In the genomic region with DNA sequence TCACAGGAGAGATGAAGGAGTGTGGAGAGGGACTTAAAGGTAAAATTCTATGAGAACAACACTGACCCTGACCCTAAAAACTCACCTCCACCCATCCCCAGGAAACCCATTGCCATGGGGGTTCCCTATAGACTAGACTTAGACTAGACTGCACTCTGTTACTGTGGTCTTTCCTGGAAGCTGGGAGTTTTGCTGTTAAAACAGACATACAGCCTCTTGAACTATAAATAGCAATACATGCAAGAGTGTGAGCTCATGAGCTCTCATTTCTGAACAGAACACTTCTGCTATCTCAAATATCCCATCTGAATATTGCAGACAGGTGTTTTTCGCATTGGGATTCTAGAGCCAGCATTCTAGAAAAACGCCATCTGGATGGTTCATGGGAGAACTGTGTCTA, we compare ENCODE assay signal across 1 cellular context.
TF ChIP-seq lines count a peak whose summit lies in the region.

No MANE protein-coding gene starts in this region.

TF ChIP-seq in GM12878, 131 proteins besides CTCF, POLR2A, EP300 and RAD21 (continued from another document and continues in another):
- TF ChIP-seq, protein P1, sequence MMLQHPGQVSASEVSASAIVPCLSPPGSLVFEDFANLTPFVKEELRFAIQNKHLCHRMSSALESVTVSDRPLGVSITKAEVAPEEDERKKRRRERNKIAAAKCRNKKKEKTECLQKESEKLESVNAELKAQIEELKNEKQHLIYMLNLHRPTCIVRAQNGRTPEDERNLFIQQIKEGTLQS (IDR thresholded peaks at IDR 0.05; ENCODE audit: borderline replicate concordance, extremely low read depth, low read depth, low read length), result no peak
- no peak for TF ChIP-seq PAX8 (IDR thresholded peaks at IDR 0.05)
- no peak for TF ChIP-seq NR2C2 (IDR thresholded peaks at IDR 0.05; ENCODE audit: borderline replicate concordance, control insufficient read depth, insufficient read length, low read depth)
- TF ChIP-seq, protein P2, sequence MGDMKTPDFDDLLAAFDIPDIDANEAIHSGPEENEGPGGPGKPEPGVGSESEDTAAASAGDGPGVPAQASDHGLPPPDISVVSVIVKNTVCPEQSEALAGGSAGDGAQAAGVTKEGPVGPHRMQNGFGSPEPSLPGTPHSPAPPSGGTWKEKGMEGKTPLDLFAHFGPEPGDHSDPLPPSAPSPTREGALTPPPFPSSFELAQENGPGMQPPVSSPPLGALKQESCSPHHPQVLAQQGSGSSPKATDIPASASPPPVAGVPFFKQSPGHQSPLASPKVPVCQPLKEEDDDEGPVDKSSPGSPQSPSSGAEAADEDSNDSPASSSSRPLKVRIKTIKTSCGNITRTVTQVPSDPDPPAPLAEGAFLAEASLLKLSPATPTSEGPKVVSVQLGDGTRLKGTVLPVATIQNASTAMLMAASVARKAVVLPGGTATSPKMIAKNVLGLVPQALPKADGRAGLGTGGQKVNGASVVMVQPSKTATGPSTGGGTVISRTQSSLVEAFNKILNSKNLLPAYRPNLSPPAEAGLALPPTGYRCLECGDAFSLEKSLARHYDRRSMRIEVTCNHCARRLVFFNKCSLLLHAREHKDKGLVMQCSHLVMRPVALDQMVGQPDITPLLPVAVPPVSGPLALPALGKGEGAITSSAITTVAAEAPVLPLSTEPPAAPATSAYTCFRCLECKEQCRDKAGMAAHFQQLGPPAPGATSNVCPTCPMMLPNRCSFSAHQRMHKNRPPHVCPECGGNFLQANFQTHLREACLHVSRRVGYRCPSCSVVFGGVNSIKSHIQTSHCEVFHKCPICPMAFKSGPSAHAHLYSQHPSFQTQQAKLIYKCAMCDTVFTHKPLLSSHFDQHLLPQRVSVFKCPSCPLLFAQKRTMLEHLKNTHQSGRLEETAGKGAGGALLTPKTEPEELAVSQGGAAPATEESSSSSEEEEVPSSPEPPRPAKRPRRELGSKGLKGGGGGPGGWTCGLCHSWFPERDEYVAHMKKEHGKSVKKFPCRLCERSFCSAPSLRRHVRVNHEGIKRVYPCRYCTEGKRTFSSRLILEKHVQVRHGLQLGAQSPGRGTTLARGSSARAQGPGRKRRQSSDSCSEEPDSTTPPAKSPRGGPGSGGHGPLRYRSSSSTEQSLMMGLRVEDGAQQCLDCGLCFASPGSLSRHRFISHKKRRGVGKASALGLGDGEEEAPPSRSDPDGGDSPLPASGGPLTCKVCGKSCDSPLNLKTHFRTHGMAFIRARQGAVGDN (IDR thresholded peaks at IDR 0.05), result no peak
- peak; percentile 70 for TF ChIP-seq SPI1 (IDR thresholded peaks at IDR 0.05; ENCODE audit: borderline replicate concordance, insufficient read depth, low read depth, low read length)
- TF ChIP-seq NR2F1 (conservative IDR thresholded peaks at IDR 0.05), result no peak
- no peak for TF ChIP-seq CEBPB (IDR thresholded peaks at IDR 0.05; ENCODE audit: borderline replicate concordance in 1 of 2, low read depth in 2 of 2, low read length in 2 of 2)
- no peak for TF ChIP-seq CHD1 (IDR thresholded peaks at IDR 0.05; ENCODE audit: low read depth, low read length)
- TF ChIP-seq KDM1A (IDR thresholded peaks at IDR 0.05; ENCODE audit: borderline replicate concordance), result no peak
- TF ChIP-seq, protein P3, sequence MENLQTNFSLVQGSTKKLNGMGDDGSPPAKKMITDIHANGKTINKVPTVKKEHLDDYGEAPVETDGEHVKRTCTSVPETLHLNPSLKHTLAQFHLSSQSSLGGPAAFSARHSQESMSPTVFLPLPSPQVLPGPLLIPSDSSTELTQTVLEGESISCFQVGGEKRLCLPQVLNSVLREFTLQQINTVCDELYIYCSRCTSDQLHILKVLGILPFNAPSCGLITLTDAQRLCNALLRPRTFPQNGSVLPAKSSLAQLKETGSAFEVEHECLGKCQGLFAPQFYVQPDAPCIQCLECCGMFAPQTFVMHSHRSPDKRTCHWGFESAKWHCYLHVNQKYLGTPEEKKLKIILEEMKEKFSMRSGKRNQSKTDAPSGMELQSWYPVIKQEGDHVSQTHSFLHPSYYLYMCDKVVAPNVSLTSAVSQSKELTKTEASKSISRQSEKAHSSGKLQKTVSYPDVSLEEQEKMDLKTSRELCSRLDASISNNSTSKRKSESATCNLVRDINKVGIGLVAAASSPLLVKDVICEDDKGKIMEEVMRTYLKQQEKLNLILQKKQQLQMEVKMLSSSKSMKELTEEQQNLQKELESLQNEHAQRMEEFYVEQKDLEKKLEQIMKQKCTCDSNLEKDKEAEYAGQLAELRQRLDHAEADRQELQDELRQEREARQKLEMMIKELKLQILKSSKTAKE (IDR thresholded peaks at IDR 0.05; ENCODE audit: low read depth, poor library complexity, severe bottlenecking), result no peak
- TF ChIP-seq, protein P4, sequence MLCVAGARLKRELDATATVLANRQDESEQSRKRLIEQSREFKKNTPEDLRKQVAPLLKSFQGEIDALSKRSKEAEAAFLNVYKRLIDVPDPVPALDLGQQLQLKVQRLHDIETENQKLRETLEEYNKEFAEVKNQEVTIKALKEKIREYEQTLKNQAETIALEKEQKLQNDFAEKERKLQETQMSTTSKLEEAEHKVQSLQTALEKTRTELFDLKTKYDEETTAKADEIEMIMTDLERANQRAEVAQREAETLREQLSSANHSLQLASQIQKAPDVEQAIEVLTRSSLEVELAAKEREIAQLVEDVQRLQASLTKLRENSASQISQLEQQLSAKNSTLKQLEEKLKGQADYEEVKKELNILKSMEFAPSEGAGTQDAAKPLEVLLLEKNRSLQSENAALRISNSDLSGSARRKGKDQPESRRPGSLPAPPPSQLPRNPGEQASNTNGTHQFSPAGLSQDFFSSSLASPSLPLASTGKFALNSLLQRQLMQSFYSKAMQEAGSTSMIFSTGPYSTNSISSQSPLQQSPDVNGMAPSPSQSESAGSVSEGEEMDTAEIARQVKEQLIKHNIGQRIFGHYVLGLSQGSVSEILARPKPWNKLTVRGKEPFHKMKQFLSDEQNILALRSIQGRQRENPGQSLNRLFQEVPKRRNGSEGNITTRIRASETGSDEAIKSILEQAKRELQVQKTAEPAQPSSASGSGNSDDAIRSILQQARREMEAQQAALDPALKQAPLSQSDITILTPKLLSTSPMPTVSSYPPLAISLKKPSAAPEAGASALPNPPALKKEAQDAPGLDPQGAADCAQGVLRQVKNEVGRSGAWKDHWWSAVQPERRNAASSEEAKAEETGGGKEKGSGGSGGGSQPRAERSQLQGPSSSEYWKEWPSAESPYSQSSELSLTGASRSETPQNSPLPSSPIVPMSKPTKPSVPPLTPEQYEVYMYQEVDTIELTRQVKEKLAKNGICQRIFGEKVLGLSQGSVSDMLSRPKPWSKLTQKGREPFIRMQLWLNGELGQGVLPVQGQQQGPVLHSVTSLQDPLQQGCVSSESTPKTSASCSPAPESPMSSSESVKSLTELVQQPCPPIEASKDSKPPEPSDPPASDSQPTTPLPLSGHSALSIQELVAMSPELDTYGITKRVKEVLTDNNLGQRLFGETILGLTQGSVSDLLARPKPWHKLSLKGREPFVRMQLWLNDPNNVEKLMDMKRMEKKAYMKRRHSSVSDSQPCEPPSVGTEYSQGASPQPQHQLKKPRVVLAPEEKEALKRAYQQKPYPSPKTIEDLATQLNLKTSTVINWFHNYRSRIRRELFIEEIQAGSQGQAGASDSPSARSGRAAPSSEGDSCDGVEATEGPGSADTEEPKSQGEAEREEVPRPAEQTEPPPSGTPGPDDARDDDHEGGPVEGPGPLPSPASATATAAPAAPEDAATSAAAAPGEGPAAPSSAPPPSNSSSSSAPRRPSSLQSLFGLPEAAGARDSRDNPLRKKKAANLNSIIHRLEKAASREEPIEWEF (IDR thresholded peaks at IDR 0.05; ENCODE audit: insufficient replicate concordance, low read depth, low read length), result no peak
- no peak for TF ChIP-seq HCFC1 (IDR thresholded peaks at IDR 0.05; ENCODE audit: low read length)
- TF ChIP-seq GABPA (IDR thresholded peaks at IDR 0.05; ENCODE audit: low read depth), result 0 out of 2 replicates have a peak, but pooled peaks have one; percentile 14
- TF ChIP-seq, protein P5, sequence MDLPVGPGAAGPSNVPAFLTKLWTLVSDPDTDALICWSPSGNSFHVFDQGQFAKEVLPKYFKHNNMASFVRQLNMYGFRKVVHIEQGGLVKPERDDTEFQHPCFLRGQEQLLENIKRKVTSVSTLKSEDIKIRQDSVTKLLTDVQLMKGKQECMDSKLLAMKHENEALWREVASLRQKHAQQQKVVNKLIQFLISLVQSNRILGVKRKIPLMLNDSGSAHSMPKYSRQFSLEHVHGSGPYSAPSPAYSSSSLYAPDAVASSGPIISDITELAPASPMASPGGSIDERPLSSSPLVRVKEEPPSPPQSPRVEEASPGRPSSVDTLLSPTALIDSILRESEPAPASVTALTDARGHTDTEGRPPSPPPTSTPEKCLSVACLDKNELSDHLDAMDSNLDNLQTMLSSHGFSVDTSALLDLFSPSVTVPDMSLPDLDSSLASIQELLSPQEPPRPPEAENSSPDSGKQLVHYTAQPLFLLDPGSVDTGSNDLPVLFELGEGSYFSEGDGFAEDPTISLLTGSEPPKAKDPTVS (IDR thresholded peaks at IDR 0.05; ENCODE audit: low read depth, low read length), result no peak
- TF ChIP-seq, protein P6, sequence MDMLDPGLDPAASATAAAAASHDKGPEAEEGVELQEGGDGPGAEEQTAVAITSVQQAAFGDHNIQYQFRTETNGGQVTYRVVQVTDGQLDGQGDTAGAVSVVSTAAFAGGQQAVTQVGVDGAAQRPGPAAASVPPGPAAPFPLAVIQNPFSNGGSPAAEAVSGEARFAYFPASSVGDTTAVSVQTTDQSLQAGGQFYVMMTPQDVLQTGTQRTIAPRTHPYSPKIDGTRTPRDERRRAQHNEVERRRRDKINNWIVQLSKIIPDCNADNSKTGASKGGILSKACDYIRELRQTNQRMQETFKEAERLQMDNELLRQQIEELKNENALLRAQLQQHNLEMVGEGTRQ (IDR thresholded peaks at IDR 0.05; ENCODE audit: borderline replicate concordance, low read depth, low read length), result no peak
- no peak for TF ChIP-seq ESRRA (IDR thresholded peaks at IDR 0.05; ENCODE audit: low read length)
- TF ChIP-seq BMI1 (IDR thresholded peaks at IDR 0.05; ENCODE audit: borderline replicate concordance), result no peak
- TF ChIP-seq, protein P7, sequence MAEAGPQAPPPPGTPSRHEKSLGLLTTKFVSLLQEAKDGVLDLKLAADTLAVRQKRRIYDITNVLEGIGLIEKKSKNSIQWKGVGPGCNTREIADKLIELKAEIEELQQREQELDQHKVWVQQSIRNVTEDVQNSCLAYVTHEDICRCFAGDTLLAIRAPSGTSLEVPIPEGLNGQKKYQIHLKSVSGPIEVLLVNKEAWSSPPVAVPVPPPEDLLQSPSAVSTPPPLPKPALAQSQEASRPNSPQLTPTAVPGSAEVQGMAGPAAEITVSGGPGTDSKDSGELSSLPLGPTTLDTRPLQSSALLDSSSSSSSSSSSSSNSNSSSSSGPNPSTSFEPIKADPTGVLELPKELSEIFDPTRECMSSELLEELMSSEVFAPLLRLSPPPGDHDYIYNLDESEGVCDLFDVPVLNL (IDR thresholded peaks at IDR 0.05; ENCODE audit: low read depth, low read length), result no peak
- no peak for TF ChIP-seq NRF1 (conservative IDR thresholded peaks at IDR 0.05; ENCODE audit: low read depth, low read length)
- no peak for TF ChIP-seq SREBF2 (IDR thresholded peaks at IDR 0.05; ENCODE audit: low read length)
- no peak for TF ChIP-seq RFX5 (IDR thresholded peaks at IDR 0.05; ENCODE audit: low read depth, low read length)
- TF ChIP-seq, protein P8, sequence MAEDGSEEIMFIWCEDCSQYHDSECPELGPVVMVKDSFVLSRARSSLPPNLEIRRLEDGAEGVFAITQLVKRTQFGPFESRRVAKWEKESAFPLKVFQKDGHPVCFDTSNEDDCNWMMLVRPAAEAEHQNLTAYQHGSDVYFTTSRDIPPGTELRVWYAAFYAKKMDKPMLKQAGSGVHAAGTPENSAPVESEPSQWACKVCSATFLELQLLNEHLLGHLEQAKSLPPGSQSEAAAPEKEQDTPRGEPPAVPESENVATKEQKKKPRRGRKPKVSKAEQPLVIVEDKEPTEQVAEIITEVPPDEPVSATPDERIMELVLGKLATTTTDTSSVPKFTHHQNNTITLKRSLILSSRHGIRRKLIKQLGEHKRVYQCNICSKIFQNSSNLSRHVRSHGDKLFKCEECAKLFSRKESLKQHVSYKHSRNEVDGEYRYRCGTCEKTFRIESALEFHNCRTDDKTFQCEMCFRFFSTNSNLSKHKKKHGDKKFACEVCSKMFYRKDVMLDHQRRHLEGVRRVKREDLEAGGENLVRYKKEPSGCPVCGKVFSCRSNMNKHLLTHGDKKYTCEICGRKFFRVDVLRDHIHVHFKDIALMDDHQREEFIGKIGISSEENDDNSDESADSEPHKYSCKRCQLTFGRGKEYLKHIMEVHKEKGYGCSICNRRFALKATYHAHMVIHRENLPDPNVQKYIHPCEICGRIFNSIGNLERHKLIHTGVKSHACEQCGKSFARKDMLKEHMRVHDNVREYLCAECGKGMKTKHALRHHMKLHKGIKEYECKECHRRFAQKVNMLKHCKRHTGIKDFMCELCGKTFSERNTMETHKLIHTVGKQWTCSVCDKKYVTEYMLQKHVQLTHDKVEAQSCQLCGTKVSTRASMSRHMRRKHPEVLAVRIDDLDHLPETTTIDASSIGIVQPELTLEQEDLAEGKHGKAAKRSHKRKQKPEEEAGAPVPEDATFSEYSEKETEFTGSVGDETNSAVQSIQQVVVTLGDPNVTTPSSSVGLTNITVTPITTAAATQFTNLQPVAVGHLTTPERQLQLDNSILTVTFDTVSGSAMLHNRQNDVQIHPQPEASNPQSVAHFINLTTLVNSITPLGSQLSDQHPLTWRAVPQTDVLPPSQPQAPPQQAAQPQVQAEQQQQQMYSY (CRISPR knock-in tag; IDR thresholded peaks at IDR 0.05), result no peak
- no peak for TF ChIP-seq NFYA (IDR thresholded peaks at IDR 0.05; ENCODE audit: borderline replicate concordance, low read depth, low read length)
- TF ChIP-seq CBX3 (IDR thresholded peaks at IDR 0.05; ENCODE audit: borderline replicate concordance, low read depth), result no peak
- TF ChIP-seq SMC3 (IDR thresholded peaks at IDR 0.05; ENCODE audit: borderline replicate concordance, low read length), result no peak
- no peak for TF ChIP-seq MTA3 (IDR thresholded peaks at IDR 0.05; ENCODE audit: borderline replicate concordance, low read length)
- TF ChIP-seq IRF4 (IDR thresholded peaks at IDR 0.05; ENCODE audit: low read depth, low read length), result 0 out of 2 replicates have a peak, but pooled peaks have one; percentile 4
- 0 out of 4 replicates have a peak, but pooled peaks of 1 of the 2 experiments have one; percentile 7 for TF ChIP-seq ETV6 (conservative IDR thresholded peaks at IDR 0.05 in 1 of 2, IDR thresholded peaks at IDR 0.05 in 1 of 2; ENCODE audit: borderline replicate concordance in 1 of 2, low read depth in 1 of 2)
- TF ChIP-seq NFIC (IDR thresholded peaks at IDR 0.05; ENCODE audit: low read depth, low read length), result peak; percentile 61
- TF ChIP-seq, protein P9, sequence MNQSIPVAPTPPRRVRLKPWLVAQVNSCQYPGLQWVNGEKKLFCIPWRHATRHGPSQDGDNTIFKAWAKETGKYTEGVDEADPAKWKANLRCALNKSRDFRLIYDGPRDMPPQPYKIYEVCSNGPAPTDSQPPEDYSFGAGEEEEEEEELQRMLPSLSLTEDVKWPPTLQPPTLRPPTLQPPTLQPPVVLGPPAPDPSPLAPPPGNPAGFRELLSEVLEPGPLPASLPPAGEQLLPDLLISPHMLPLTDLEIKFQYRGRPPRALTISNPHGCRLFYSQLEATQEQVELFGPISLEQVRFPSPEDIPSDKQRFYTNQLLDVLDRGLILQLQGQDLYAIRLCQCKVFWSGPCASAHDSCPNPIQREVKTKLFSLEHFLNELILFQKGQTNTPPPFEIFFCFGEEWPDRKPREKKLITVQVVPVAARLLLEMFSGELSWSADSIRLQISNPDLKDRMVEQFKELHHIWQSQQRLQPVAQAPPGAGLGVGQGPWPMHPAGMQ (IDR thresholded peaks at IDR 0.05; ENCODE audit: borderline replicate concordance), result no peak
- TF ChIP-seq FOXK2 (IDR thresholded peaks at IDR 0.05), result no peak
- no peak for TF ChIP-seq POLR2AphosphoS5 (IDR thresholded peaks at IDR 0.05; ENCODE audit: low read length)
- peak; percentile 21 to 35; a peak in 2 of 4 replicates for TF ChIP-seq IKZF2 (IDR thresholded peaks at IDR 0.05)
- TF ChIP-seq CBFB (IDR thresholded peaks at IDR 0.05; ENCODE audit: low read depth), result no peak
- no peak for TF ChIP-seq EZH2 (IDR thresholded peaks at IDR 0.05; ENCODE audit: borderline replicate concordance, control insufficient read depth, low read depth, low read length)
